19 cellular contexts compared by ENCODE assay signal in genomic region chr2:239039479-239039861, GRCh38.
"Had no signal": no experiment of that assay in that cellular context is flagged by ENCODE, and none has a peak within 500 bp of the region (broad histone marks: within the 10 kb centered on the region; RNA-seq: fewer than 3 reads in every experiment).

No MANE protein-coding gene starts in this region.

- ATAC-seq: activated CD8-positive, alpha-beta T cell treated with anti-CD3 and anti-CD28 coated beads, Interleukin-2, amount 10 ng/mL, durations not matched to agents 7 days and 5 days; foreskin keratinocyte; left lung; T-cell had no signal

- H3K27ac ChIP-seq: foreskin keratinocyte, left lung, parathyroid adenoma, skin epidermis, testis, upper lobe of left lung had no signal

- DNase-seq: activated CD4-positive, alpha-beta T cell treated with anti-CD3 and anti-CD28 coated beads, Interleukin-2, amount 10 ng/mL, durations not matched to agents 7 days and 5 days; activated CD4-positive, CD25-positive, alpha-beta regulatory T cell; activated CD8-positive, alpha-beta T cell treated with anti-CD3 and anti-CD28 coated beads, Interleukin-2, amount 10 ng/mL, durations not matched to agents 7 days and 5 days; activated gamma-delta T cell; endodermal cell; foreskin keratinocyte; glutamatergic neuron; islet precursor cell; mammary epithelial cell; midbrain; SHP77 treated with DMSO at 0.1 percent for 48 hours; SK-N-SH; T-cell; testis; upper lobe of left lung had no signal

- H3K4me3 ChIP-seq: left lung, skin epidermis, testis, upper lobe of left lung had no signal

- H3K9ac ChIP-seq: parathyroid adenoma, SK-N-SH had no signal

- H3K4me1 ChIP-seq: foreskin keratinocyte, left lung, parathyroid adenoma, testis had no signal

- H3K27me3 ChIP-seq: testis, upper lobe of left lung had no signal

- H3K36me3 ChIP-seq: left lung, upper lobe of left lung had no signal

- H2AFZ ChIP-seq: parathyroid adenoma had no signal

- FAIRE-seq: colon had no signal

- H3K4me2 ChIP-seq: SK-N-SH had no signal

- H3K79me2 ChIP-seq: parathyroid adenoma had no signal

- H3K9me3 ChIP-seq: left lung, SK-N-SH, testis, upper lobe of left lung had no signal
